ENCODE assay signal across 25 cellular contexts in genomic region chr20:1360094-1360493, GRCh38. TPM values are rescaled to one million over a fixed set of nuclear protein-coding genes. Genes with fewer than 3 reads are reported as not detected.
DNase-seq lines count a peak whose midpoint lies in the region; ATAC-seq and TF ChIP-seq lines count a peak whose summit lies in the region.
"Had no signal": no experiment of that assay in that cellular context is flagged by ENCODE, and none has a peak within 500 bp of the region (broad histone marks: within the 10 kb centered on the region; RNA-seq: fewer than 3 reads in every experiment).

No MANE protein-coding gene starts in this region.

- H2AFZ ChIP-seq in HCT116 (ENCODE audit: low read depth, low read length, poor library complexity, severe bottlenecking) = no peak overlapping the region

- no TSS peak for BruUV-seq in HCT116 (replicated peaks; lab: Mats Ljungman, UMichigan)

- POLR2A ChIA-PET in HCT116 (lab: Charles Lee) = no interaction called here

- H3K9me3 ChIP-seq in HCT116 (ENCODE audit: control insufficient read depth in 1 of 2, insufficient read depth in 1 of 2, low read depth in 1 of 2, low read length in 2 of 2) (no peaks in the 10 kb centered on the region), uterus (no peaks in the 10 kb centered on the region)
- H3K9me3 ChIP-seq: gastroesophageal sphincter, pancreas, stomach had no signal

- CTCF ChIA-PET in HCT116 (lab: Charles Lee) = no interaction called here

- H3K4me1 ChIP-seq in HCT116 (ENCODE audit: control insufficient read depth in 1 of 2, insufficient read depth in 2 of 2, low read length in 2 of 2) (no peaks in the 10 kb centered on the region), uterus (no peaks in the 10 kb centered on the region)
- H3K4me1 ChIP-seq: gastroesophageal sphincter, pancreas had no signal

- intact Hi-C loops in activated CD4-positive, alpha-beta T cell treated with anti-CD3 and anti-CD28 coated beads, Interleukin-2, amount 10 ng/mL, durations not matched to agents 24 days and 14 days (cut with micrococcal nuclease) = loop anchor here (10.0 kb wide), 1 partner anchor 305 kb away; no protein-coding TSS in a partner anchor
- intact Hi-C loops in HCT116 (cut with micrococcal nuclease) (no loop called here), uterus (cut with DNase I; ENCODE audit: low total_unique reads) (no loop called here)

- H3K27me3 ChIP-seq in HCT116 (ENCODE audit: insufficient read depth, low read length) = no peaks in the 10 kb centered on the region
- H3K27me3 ChIP-seq in uterus = no peaks in the 10 kb centered on the region
- H3K27me3 ChIP-seq: BLaER1 treated with 17β-estradiol and CSF1 and Interleukin-3, amounts not matched to agents 10 nM and 100 nM; gastroesophageal sphincter; pancreas; stomach had no signal

- no peak overlapping the region for H3K9ac ChIP-seq in HCT116 (ENCODE audit: low read length)
- H3K9ac ChIP-seq: BLaER1 treated with 17β-estradiol and CSF1 and Interleukin-3, amounts not matched to agents 10 nM and 100 nM had no signal

- H4K20me1 ChIP-seq in HCT116 (ENCODE audit: insufficient read depth) = 0 out of 2 replicates have a peak, but pooled peaks cover 3% of the 10 kb centered on the region

- H3K4me1 Mint-ChIP-seq in activated CD4-positive, alpha-beta T cell treated with anti-CD3 and anti-CD28 coated beads, Interleukin-2, amount 10 ng/mL, durations not matched to agents 24 days and 14 days = peaks cover 69% of the 10 kb centered on the region
- peaks cover 85% of the 10 kb centered on the region for H3K4me1 Mint-ChIP-seq in activated naive CD8-positive, alpha-beta T cell treated with anti-CD3 and anti-CD28 coated beads, Interleukin-2, amount 50 U/mL, for 24 hours
- H3K4me1 Mint-ChIP-seq in nephron progenitor cell = no peaks in the 10 kb centered on the region

- TF ChIP-seq POLR2A in HCT116 (IDR thresholded peaks at IDR 0.05; ENCODE audit: borderline replicate concordance, extremely low read depth, insufficient read depth, insufficient read length) (no peak), uterus (IDR thresholded peaks at IDR 0.05) (no peak)

- no peaks in the 10 kb centered on the region for H3K9me2 ChIP-seq in HCT116 (ENCODE audit: insufficient read depth)

- H3K36me3 ChIP-seq in HCT116 (ENCODE audit: control insufficient read depth in 1 of 2, insufficient read depth in 2 of 2, low read length in 2 of 2) = peaks cover 7 to 13% of the 10 kb centered on the region in 2 experiments
- H3K36me3 ChIP-seq in uterus = no peaks in the 10 kb centered on the region

- peak overlapping the region; percentile 65 for H3K27ac Mint-ChIP-seq in activated CD4-positive, alpha-beta T cell treated with anti-CD3 and anti-CD28 coated beads, Interleukin-2, amount 10 ng/mL, durations not matched to agents 24 days and 14 days
- H3K27ac Mint-ChIP-seq in activated naive CD8-positive, alpha-beta T cell treated with anti-CD3 and anti-CD28 coated beads, Interleukin-2, amount 50 U/mL, for 24 hours = peak overlapping the region; percentile 79
- H3K27ac Mint-ChIP-seq in nephron progenitor cell = peak overlapping the region; percentile 39
- H3K27ac Mint-ChIP-seq: activated B cell treated with CpG ODN at 0.5 μM for 24 hours had no signal

- TF ChIP-seq CTCF in HCT116 (IDR thresholded peaks at IDR 0.05 in 2 of 3, conservative IDR thresholded peaks at IDR 0.05 in 1 of 3; ENCODE audit: borderline replicate concordance in 1 of 3, insufficient read depth in 1 of 3, low read depth in 2 of 3, low read length in 2 of 3) (peak in 2 of 3 experiments; percentile 18 to 20; a peak in 1 of 6 replicates), nephron progenitor cell (IDR thresholded peaks at IDR 0.05) (no peak), uterus (IDR thresholded peaks at IDR 0.05) (no peak)

- no peak for DNase-seq in activated CD4-positive, alpha-beta T cell treated with anti-CD3 and anti-CD28 coated beads, Interleukin-2, amount 10 ng/mL, durations not matched to agents 24 days and 14 days
- DNase-seq in activated CD4-positive, alpha-beta T cell treated with anti-CD3 and anti-CD28 coated beads for 4 hours = no peak
- DNase-seq in HCT116 (ENCODE audit: low read depth, low spot score) = no peak
- DNase-seq in activated naive CD8-positive, alpha-beta T cell treated with anti-CD3 and anti-CD28 coated beads, Interleukin-2, amount 50 U/mL, for 24 hours = no peak
- no peak for DNase-seq in nephron progenitor cell
- DNase-seq in C1 segment of cervical spinal cord (lab: John Stamatoyannopoulos, UW) = no peak
- no peak for DNase-seq in uterus
- DNase-seq in anterior cingulate cortex (lab: John Stamatoyannopoulos, UW) = no peak
- DNase-seq: activated B cell treated with CpG ODN at 0.5 μM for 24 hours; dermis blood vessel endothelial cell; HCEC 1CT; IMR-90; kidney glomerular epithelial cell; mammary epithelial cell; NCI-H1694; NCI-H2227 treated with DMSO at 0.1 percent for 48 hours; NCI-H82; pancreas; SIG-M5; stimulated activated CD4-positive, alpha-beta T cell treated with anti-CD3 and anti-CD28 coated beads, Interleukin-1b, Interleukin-23, amount 100 ng/mL, for 48 hours; stomach; trophoblast cell had no signal

- H3K9me3 Mint-ChIP-seq in activated CD4-positive, alpha-beta T cell treated with anti-CD3 and anti-CD28 coated beads, Interleukin-2, amount 10 ng/mL, durations not matched to agents 24 days and 14 days = peaks cover 5% of the 10 kb centered on the region
- no peaks in the 10 kb centered on the region for H3K9me3 Mint-ChIP-seq in activated naive CD8-positive, alpha-beta T cell treated with anti-CD3 and anti-CD28 coated beads, Interleukin-2, amount 50 U/mL, for 24 hours
- peaks cover 17% of the 10 kb centered on the region for H3K9me3 Mint-ChIP-seq in nephron progenitor cell
- H3K9me3 Mint-ChIP-seq: activated B cell treated with CpG ODN at 0.5 μM for 24 hours had no signal

- H3K27ac ChIP-seq in HCT116 (ENCODE audit: low read depth, low read length) = no peak overlapping the region
- no peak overlapping the region for H3K27ac ChIP-seq in uterus
- H3K27ac ChIP-seq: BLaER1 treated with 17β-estradiol and CSF1 and Interleukin-3, amounts not matched to agents 10 nM and 100 nM; epithelial cell of prostate; gastroesophageal sphincter; pancreas; stomach had no signal

- H3K4me2 ChIP-seq in HCT116 (ENCODE audit: low read length) = no peak overlapping the region
- H3K4me2 ChIP-seq: BLaER1 treated with 17β-estradiol and CSF1 and Interleukin-3, amounts not matched to agents 10 nM and 100 nM had no signal

- H3K4me3 Mint-ChIP-seq in activated CD4-positive, alpha-beta T cell treated with anti-CD3 and anti-CD28 coated beads, Interleukin-2, amount 10 ng/mL, durations not matched to agents 24 days and 14 days = peak overlapping the region; percentile 32
- no peak overlapping the region for H3K4me3 Mint-ChIP-seq in activated naive CD8-positive, alpha-beta T cell treated with anti-CD3 and anti-CD28 coated beads, Interleukin-2, amount 50 U/mL, for 24 hours
- no peak overlapping the region for H3K4me3 Mint-ChIP-seq in nephron progenitor cell
- H3K4me3 Mint-ChIP-seq: activated B cell treated with CpG ODN at 0.5 μM for 24 hours had no signal

- TF ChIP-seq RAD21 in HCT116 (IDR thresholded peaks at IDR 0.05; ENCODE audit: low read depth) = no peak

- RAD21 ChIA-PET in HCT116 (lab: Charles Lee; ENCODE audit: low non-redundant PET in 1 of 2, low total read pairs in 2 of 2, uncharacterized antibody in 2 of 2, unreplicated experiment in 2 of 2) = no interaction called here

- H3K4me3 ChIP-seq in HCT116 (replicated peaks in 1 of 2; ENCODE audit: low read depth in 1 of 2, low read length in 2 of 2) (no peak overlapping the region), uterus (no peak overlapping the region)
- H3K4me3 ChIP-seq: BLaER1 treated with 17β-estradiol and CSF1 and Interleukin-3, amounts not matched to agents 10 nM and 100 nM; gastroesophageal sphincter; pancreas; stomach had no signal

- no peak for ATAC-seq in HCT116
- no peak for ATAC-seq in activated naive CD8-positive, alpha-beta T cell treated with anti-CD3 and anti-CD28 coated beads, Interleukin-2, amount 50 U/mL, for 24 hours
- ATAC-seq: gastroesophageal sphincter, pancreas had no signal

- peaks cover 73% of the 10 kb centered on the region for H3K36me3 Mint-ChIP-seq in activated CD4-positive, alpha-beta T cell treated with anti-CD3 and anti-CD28 coated beads, Interleukin-2, amount 10 ng/mL, durations not matched to agents 24 days and 14 days (ENCODE audit: low read depth)
- peaks cover 68% of the 10 kb centered on the region for H3K36me3 Mint-ChIP-seq in activated naive CD8-positive, alpha-beta T cell treated with anti-CD3 and anti-CD28 coated beads, Interleukin-2, amount 50 U/mL, for 24 hours (ENCODE audit: low read depth)
- H3K36me3 Mint-ChIP-seq in nephron progenitor cell (ENCODE audit: low read depth) = peaks cover 94% of the 10 kb centered on the region

- peaks cover 36% of the 10 kb centered on the region for H3K79me2 ChIP-seq in HCT116 (ENCODE audit: insufficient read depth, low read length)

- no peaks in the 10 kb centered on the region for H3K27me3 Mint-ChIP-seq in activated CD4-positive, alpha-beta T cell treated with anti-CD3 and anti-CD28 coated beads, Interleukin-2, amount 10 ng/mL, durations not matched to agents 24 days and 14 days
- H3K27me3 Mint-ChIP-seq in activated naive CD8-positive, alpha-beta T cell treated with anti-CD3 and anti-CD28 coated beads, Interleukin-2, amount 50 U/mL, for 24 hours = no peaks in the 10 kb centered on the region
- H3K27me3 Mint-ChIP-seq in nephron progenitor cell (ENCODE audit: low read depth, poor library complexity) = no peaks in the 10 kb centered on the region
- H3K27me3 Mint-ChIP-seq: activated B cell treated with CpG ODN at 0.5 μM for 24 hours had no signal

TF ChIP-seq in HCT116, 20 proteins besides CTCF, POLR2A, EP300 and RAD21:
- TF ChIP-seq JUND (IDR thresholded peaks at IDR 0.05) (no peak), EZH2 (IDR thresholded peaks at IDR 0.05) (no peak), SRF (IDR thresholded peaks at IDR 0.05; ENCODE audit: low read depth) (no peak), YY1 (IDR thresholded peaks at IDR 0.05; ENCODE audit: extremely low read depth, insufficient replicate concordance, low read depth, low read length) (no peak), SIN3A (IDR thresholded peaks at IDR 0.05; ENCODE audit: low read depth) (no peak), ELF1 (IDR thresholded peaks at IDR 0.05; ENCODE audit: borderline replicate concordance, low read depth) (no peak), ZFX (IDR thresholded peaks at IDR 0.05) (no peak), TCF7L2 (IDR thresholded peaks at IDR 0.05; ENCODE audit: borderline replicate concordance, extremely low read depth, insufficient read depth, insufficient read length) (no peak)

RNA-seq across cellular contexts. Expression of gene SDCBP2, which starts 31.2 kb away (rescaled TPM):
- 2.0 and 3.0 TPM in 2 replicates for total RNA-seq in activated CD4-positive, alpha-beta T cell treated with anti-CD3 and anti-CD28 coated beads, Interleukin-2, amount 10 ng/mL, durations not matched to agents 24 days and 14 days
- total RNA-seq in HCT116 (2021; ENCODE audit: unreplicated experiment) (3.4 TPM), uterus (1 to 10 TPM in 3 of 4 donors, under 1 TPM in 1; 0.26 to 9.1 (median 5.5) TPM)
- 3.0 and 3.9 TPM in 2 replicates for polyA plus RNA-seq in HCT116 (2012)

RNA-seq across cellular contexts. Expression of gene FKBP1A, which starts 32.8 kb away (rescaled TPM):
- total RNA-seq in activated CD4-positive, alpha-beta T cell treated with anti-CD3 and anti-CD28 coated beads, Interleukin-2, amount 10 ng/mL, durations not matched to agents 24 days and 14 days = 291 and 292 TPM in 2 replicates
- total RNA-seq in HCT116 (2021; ENCODE audit: unreplicated experiment) (259 TPM), uterus (100 to 1,000 TPM in 3 of 4 donors, 10 to 100 TPM in 1; 99.5 to 253 (median 206) TPM)
- 302 and 317 TPM in 2 replicates for polyA plus RNA-seq in HCT116 (2012)

Comparison
In these comparisons a context has a peak if more than half of its experiments do, and no peak if none do; other contexts are left out.
1. CTCF ChIP-seq: peak in HCT116 (2 of 3); none in nephron progenitor cell (single experiment) and uterus (0 of 4).
2. Peak in every context shown above with its lines, with median percentiles within 50 percentile points of each other: H3K27ac Mint-ChIP-seq.